ENCODE assay signal across 8 cellular contexts in genomic region chr3:115784739-115785571, GRCh38.
A peak's percentile ranks its signal among the peaks of the same experiment; 100 is the strongest.
DNase-seq lines count a peak whose midpoint lies in the region; ATAC-seq, FAIRE-seq and TF ChIP-seq lines count a peak whose summit lies in the region.

No MANE protein-coding gene starts in this region.

- in situ Hi-C loops in HepG2 (cut with HindIII; ENCODE audit: extremely low pct_ligation_motif_present, low pct_unique_long_range_greater_than_20kb): no loop called here

- BruUV-seq in MCF 10A (replicated peaks; lab: Mats Ljungman, UMichigan) (TSS peak; percentile 52), HepG2 (replicated peaks; lab: Mats Ljungman, UMichigan) (TSS peak; percentile 54)

- peaks cover 28% of the 10 kb centered on the region for H3K4me1 Mint-ChIP-seq in MCF 10A (ENCODE audit: insufficient read depth, unreplicated experiment)

- H3K36me3 ChIP-seq in HepG2 (replicated peaks in 1 of 2; ENCODE audit: control insufficient read depth in 1 of 2, insufficient read depth in 2 of 2, low read length in 2 of 2) (peaks cover 4 to 6% of the 10 kb centered on the region in 2 experiments; a peak in 2 of 5 replicates), testis (ENCODE audit: low read depth, missing control alignments) (no peaks in the 10 kb centered on the region)

- H3K4me3 Mint-ChIP-seq in MCF 10A (ENCODE audit: unreplicated experiment): peak overlapping the region; percentile 81

- H3K27ac ChIP-seq in HepG2 (ENCODE audit: extremely low read length, insufficient read depth, low read length): peak overlapping the region; percentile 80
- peak overlapping the region in 1 of 2 donors; percentile 85 for H3K27ac ChIP-seq in testis

- peaks cover 7% of the 10 kb centered on the region; the same call in 1 of the 2 replicates for H4K20me1 ChIP-seq in HepG2 (ENCODE audit: insufficient read depth, low read length)

- intact Hi-C loops in MCF 10A (cut with micrococcal nuclease): loop anchor here (1.0 kb wide), 5 partner anchors 19 to 568 kb away; no protein-coding TSS in a partner anchor
- intact Hi-C loops in HepG2 (cut with micrococcal nuclease; ENCODE audit: unreplicated experiment): loop anchor here (1.0 to 5.0 kb wide), 6 partner anchors 7 to 638 kb away; partner anchors contain the start of gene ZBTB20
- intact Hi-C loops in testis (cut with DNase I; ENCODE audit: low total_unique reads): no loop called here

- DNase-seq in GM04503 (ENCODE audit: low read depth): peak; percentile 95
- peak; percentile 56 for DNase-seq in NCI-H1694 (lab: John Stamatoyannopoulos, UW)
- DNase-seq in MCF 10A (ENCODE audit: unreplicated experiment): no peak
- no peak for DNase-seq in HepG2 (ENCODE audit: low spot score)
- DNase-seq in testis: no peak
- DNase-seq in islet precursor cell: no peak
- no peak for DNase-seq in NCI-H1092 (lab: John Stamatoyannopoulos, UW)

- CTCF ChIA-PET in MCF 10A (lab: Yijun Ruan, JAX): interaction anchor here (0.5 to 4.4 kb wide), 48 partner anchors 10 to 1422 kb away, joined by 3 to 36 read pairs (median 4); no protein-coding TSS in a partner anchor
- CTCF ChIA-PET in HepG2 (lab: Yijun Ruan, JAX; ENCODE audit: low intra/inter-chr PET ratio, low total read pairs): interaction anchor here (1.1 to 2.1 kb wide), 2 partner anchors 30 to 93 kb away, joined by 4 to 10 read pairs; no protein-coding TSS in a partner anchor

- H3K27ac Mint-ChIP-seq in MCF 10A (ENCODE audit: low read depth, unreplicated experiment): peak overlapping the region; percentile 90

- POLR2A ChIA-PET in MCF 10A (lab: Yijun Ruan, JAX): interaction anchor here (0.6 to 2.0 kb wide), 11 partner anchors 18 to 896 kb away, joined by 3 to 18 read pairs (median 3); partner anchors contain the start of gene ZBTB20
- POLR2A ChIA-PET in HepG2 (lab: Yijun Ruan, JAX): interaction anchor here (1.0 to 1.8 kb wide), 4 partner anchors 8 to 38 kb away, joined by 3 to 22 read pairs (median 4); no protein-coding TSS in a partner anchor

- TF ChIP-seq EP300 in HepG2 (IDR thresholded peaks at IDR 0.05; ENCODE audit: low read depth in 2 of 2, low read length in 2 of 2) (no peak), HepG2 (CRISPR knock-in tag; IDR thresholded peaks at IDR 0.05; ENCODE audit: borderline replicate concordance) (no peak)

- no peaks in the 10 kb centered on the region for H3K9me3 Mint-ChIP-seq in MCF 10A (ENCODE audit: unreplicated experiment)

- no peaks in the 10 kb centered on the region for H3K9me3 ChIP-seq in HepG2 (ENCODE audit: low read length)
- H3K9me3 ChIP-seq in testis: no peaks in the 10 kb centered on the region

- H3K4me1 ChIP-seq in HepG2 (ENCODE audit: insufficient read depth, low read length) (peaks cover 56% of the 10 kb centered on the region), testis (peaks cover 6% of the 10 kb centered on the region)

- TF ChIP-seq CTCF in MCF 10A (IDR thresholded peaks at IDR 0.05; ENCODE audit: unreplicated experiment) (no peak), HepG2 (CRISPR knock-in tag; IDR thresholded peaks at IDR 0.05) (no peak), testis (IDR thresholded peaks at IDR 0.05) (peak in 1 of 3 experiments; percentile 18)

- peaks cover 32% of the 10 kb centered on the region for H3K79me2 ChIP-seq in HepG2 (ENCODE audit: insufficient read depth, low read length)

- H3K4me3 ChIP-seq in HepG2 (replicated peaks in 1 of 3; ENCODE audit: insufficient read depth in 1 of 3, low read depth in 2 of 3, low read length in 3 of 3) (peak overlapping the region; percentile 55 to 77 (median 70); a peak in 5 of 6 replicates), testis (peak overlapping the region; percentile 64 to 86)

- H3K27me3 ChIP-seq in HepG2 (ENCODE audit: control insufficient read depth in 1 of 2, insufficient read depth in 2 of 2, low read length in 2 of 2) (no peaks in the 10 kb centered on the region), testis (no peaks in the 10 kb centered on the region)

- WGBS in HepG2 (ENCODE audit: low lambda C conversion rate): 60% methylated on average over 11 of the region's 11 CpGs
- WGBS in testis, 2 donors: 4 to 8% methylated on average over 11 of the region's 11 CpGs

- no peaks in the 10 kb centered on the region for H3K27me3 Mint-ChIP-seq in MCF 10A (ENCODE audit: insufficient read depth, unreplicated experiment)

- TF ChIP-seq RAD21 in HepG2 (CRISPR knock-in tag; IDR thresholded peaks at IDR 0.05): no peak

- ATAC-seq in HepG2 (no peak), HG03095 (IDR thresholded peaks at IDR 0.05; ENCODE audit: unreplicated experiment) (no peak)

- TF ChIP-seq POLR2A in HepG2 (IDR thresholded peaks at IDR 0.05; ENCODE audit: insufficient read depth in 1 of 2, low read depth in 2 of 2, low read length in 2 of 2) (no peak), testis (IDR thresholded peaks at IDR 0.05) (no peak)

- no peak for FAIRE-seq in HepG2 (lab: Jason Lieb, UNC)

- H3K9ac ChIP-seq in HepG2 (ENCODE audit: insufficient read depth, low read depth, low read length): peak overlapping the region; percentile 59

- peak overlapping the region; percentile 67 for H3K4me2 ChIP-seq in HepG2 (ENCODE audit: low read depth, low read length)

- H3K36me3 Mint-ChIP-seq in MCF 10A (ENCODE audit: insufficient read depth, unreplicated experiment): no peaks in the 10 kb centered on the region

- H2AFZ ChIP-seq in HepG2 (ENCODE audit: low read length): no peak overlapping the region

TF ChIP-seq in HepG2, 621 proteins besides CTCF, POLR2A, EP300 and RAD21:
- TF ChIP-seq HES4 (CRISPR knock-in tag; IDR thresholded peaks at IDR 0.05; ENCODE audit: borderline replicate concordance): 0 out of 2 replicates have a peak, but pooled peaks have one; percentile 22
- 0 out of 2 replicates have a peak, but pooled peaks have one; percentile 4 for TF ChIP-seq ZBTB7A (CRISPR knock-in tag; IDR thresholded peaks at IDR 0.05)
- TF ChIP-seq FOXC1 (CRISPR knock-in tag; IDR thresholded peaks at IDR 0.05; ENCODE audit: borderline replicate concordance): no peak
- no peak for TF ChIP-seq ZNF746 (CRISPR knock-in tag; IDR thresholded peaks at IDR 0.05)
- TF ChIP-seq ZNF547 (CRISPR knock-in tag; IDR thresholded peaks at IDR 0.05): peak; percentile 1; the same call in 1 of the 2 replicates
- no peak for TF ChIP-seq TCF12 (IDR thresholded peaks at IDR 0.05)
- TF ChIP-seq TCF12 (CRISPR knock-in tag; IDR thresholded peaks at IDR 0.05): 0 out of 2 replicates have a peak, but pooled peaks have one; percentile 11
- TF ChIP-seq ZNF615 (CRISPR knock-in tag; IDR thresholded peaks at IDR 0.05; ENCODE audit: borderline replicate concordance): no peak
- TF ChIP-seq SP2 (CRISPR knock-in tag; IDR thresholded peaks at IDR 0.05): peak; percentile 5
- peak; percentile 4; the same call in 1 of the 2 replicates for TF ChIP-seq CBFB (CRISPR knock-in tag; IDR thresholded peaks at IDR 0.05)
- 0 out of 2 replicates have a peak, but pooled peaks have one; percentile 8 for TF ChIP-seq ZBTB20 (CRISPR knock-in tag; IDR thresholded peaks at IDR 0.05; ENCODE audit: borderline replicate concordance, low read depth)
- 0 out of 2 replicates have a peak, but pooled peaks have one; percentile 9 for TF ChIP-seq ZNF580 (CRISPR knock-in tag; IDR thresholded peaks at IDR 0.05; ENCODE audit: borderline replicate concordance, low read depth)
- 0 out of 2 replicates have a peak, but pooled peaks have one; percentile 10 for TF ChIP-seq POLR2AphosphoS5 (IDR thresholded peaks at IDR 0.05; ENCODE audit: low read depth, low read length)
- TF ChIP-seq CHCHD3 (CRISPR knock-in tag; IDR thresholded peaks at IDR 0.05): no peak
- peak; percentile 55; the same call in 1 of the 2 replicates for TF ChIP-seq PAWR (CRISPR knock-in tag; IDR thresholded peaks at IDR 0.05; ENCODE audit: borderline replicate concordance)
- TF ChIP-seq ZGPAT (CRISPR knock-in tag; IDR thresholded peaks at IDR 0.05): 0 out of 2 replicates have a peak, but pooled peaks have one; percentile 8
- no peak for TF ChIP-seq FOXK2 (IDR thresholded peaks at IDR 0.05)
- no peak for TF ChIP-seq ZNF557 (CRISPR knock-in tag; IDR thresholded peaks at IDR 0.05)
- TF ChIP-seq HINFP (CRISPR knock-in tag; IDR thresholded peaks at IDR 0.05; ENCODE audit: low read depth): no peak
- TF ChIP-seq ZNF572 (CRISPR knock-in tag; IDR thresholded peaks at IDR 0.05): 0 out of 2 replicates have a peak, but pooled peaks have one; percentile 76
- TF ChIP-seq ATF7 (IDR thresholded peaks at IDR 0.05): peak; percentile 10; the same call in 1 of the 2 replicates
- no peak for TF ChIP-seq ATF7 (CRISPR knock-in tag; IDR thresholded peaks at IDR 0.05)
- peak; percentile 60; the same call in 1 of the 2 replicates for TF ChIP-seq ZNF501 (CRISPR knock-in tag; IDR thresholded peaks at IDR 0.05)
- no peak for TF ChIP-seq ZMYM3 (CRISPR knock-in tag; IDR thresholded peaks at IDR 0.05)
- 0 out of 2 replicates have a peak, but pooled peaks have one; percentile 8 for TF ChIP-seq ZNF652 (CRISPR knock-in tag; IDR thresholded peaks at IDR 0.05; ENCODE audit: borderline replicate concordance, low read depth)
TF ChIP-seq in HepG2: peak in this region for 15.

Comparison
In these comparisons a context has a peak if more than half of its experiments do, and no peak if none do; other contexts are left out.
1. DNase-seq: peak in GM04503 (single experiment) and NCI-H1694 (single experiment); none in MCF 10A (single experiment), HepG2 (single experiment), testis (single experiment), islet precursor cell (single experiment) and NCI-H1092 (single experiment).